In genomic region chr1:155001438-155001687, GRCh38 we compare ENCODE assay signal across 1 cellular context.
A peak's percentile ranks its signal among the peaks of the same experiment; 100 is the strongest.
TF ChIP-seq lines count a peak whose summit lies in the region.

No MANE protein-coding gene starts in this region.

TF ChIP-seq in K562, 482 proteins besides CTCF, POLR2A, EP300 and RAD21 (continued from another document):
- TF ChIP-seq SAFB2 (IDR thresholded peaks at IDR 0.05; ENCODE audit: borderline replicate concordance, low read depth, low read length, severe bottlenecking) (no peak), KAT2B (IDR thresholded peaks at IDR 0.05; ENCODE audit: low read depth, low read length) (no peak), AFF4 (CRISPR knock-in tag; IDR thresholded peaks at IDR 0.05) (peak; percentile 35; the same call in 1 of the 2 replicates), ZNF511 (CRISPR knock-in tag; IDR thresholded peaks at IDR 0.05) (no peak), PTRF (tag; IDR thresholded peaks at IDR 0.05) (no peak), ZZZ3 (IDR thresholded peaks at IDR 0.05) (no peak), NCOA6 (IDR thresholded peaks at IDR 0.05) (no peak), SIN3A (IDR thresholded peaks at IDR 0.05; ENCODE audit: borderline replicate concordance in 2 of 2, control insufficient read depth in 1 of 2, low read depth in 2 of 2, low read length in 2 of 2) (peak in 1 of 2 experiments; percentile 29; a peak in 1 of 4 replicates)
